Comparison of ENCODE assay signal across 8 cellular contexts in genomic region chr10:62036186-62037081, GRCh38.
A peak's percentile ranks its signal among the peaks of the same experiment; 100 is the strongest.
DNase-seq lines count a peak whose midpoint lies in the region; ATAC-seq and TF ChIP-seq lines count a peak whose summit lies in the region.

No MANE protein-coding gene starts in this region.

- POLR2A ChIA-PET in HEK293T (lab: Yijun Ruan, JAX) = interaction anchor here (0.8 to 1.6 kb wide), 3 partner anchors 10 to 140 kb away, joined by 3 to 5 read pairs (median 4); no protein-coding TSS in a partner anchor

- H3K27ac Mint-ChIP-seq in activated T-helper 2 cell treated with anti-CD3 and anti-CD28 coated beads, Interferon-gamma antibody, Interleukin-2, Interleukin-4, amounts not matched to agents 10 μg/mL and 5 μg/mL and 100 μg/mL, durations not matched to agents 14 hours and 24 hours and 36 hours = peak overlapping the region; percentile 28

- H3K27ac ChIP-seq in muscle layer of duodenum (ENCODE audit: low read length) = peak overlapping the region; percentile 84

- H3K4me3 Mint-ChIP-seq in activated T-helper 2 cell treated with anti-CD3 and anti-CD28 coated beads, Interferon-gamma antibody, Interleukin-2, Interleukin-4, amounts not matched to agents 10 μg/mL and 5 μg/mL and 100 μg/mL, durations not matched to agents 14 hours and 24 hours and 36 hours (ENCODE audit: low read depth) = no peak overlapping the region

- H3K27me3 ChIP-seq in BE2C (no peaks in the 10 kb centered on the region), muscle layer of duodenum (ENCODE audit: low read depth, low read length) (no peaks in the 10 kb centered on the region)

- no peak for TF ChIP-seq CTCF in BE2C (IDR thresholded peaks at IDR 0.05; ENCODE audit: low read depth, low read length)

- H3K9me3 ChIP-seq in BE2C = no peaks in the 10 kb centered on the region
- H3K9me3 ChIP-seq in muscle layer of duodenum (ENCODE audit: control insufficient read depth in 1 of 2, low read length in 2 of 2) = no peaks in the 10 kb centered on the region

- H3K4me1 ChIP-seq in BE2C (peaks cover 34% of the 10 kb centered on the region), muscle layer of duodenum (ENCODE audit: control insufficient read depth in 1 of 2, insufficient read depth in 2 of 2, low read length in 2 of 2) (peaks cover 4 to 28% of the 10 kb centered on the region in 2 donors)

- CTCF ChIA-PET in HEK293T (lab: Yijun Ruan, JAX) = interaction anchor here (1.0 to 3.4 kb wide), 2 partner anchors 11 to 132 kb away, joined by 4 to 18 read pairs; no protein-coding TSS in a partner anchor

- no peaks in the 10 kb centered on the region for H3K9me3 Mint-ChIP-seq in activated T-helper 2 cell treated with anti-CD3 and anti-CD28 coated beads, Interferon-gamma antibody, Interleukin-2, Interleukin-4, amounts not matched to agents 10 μg/mL and 5 μg/mL and 100 μg/mL, durations not matched to agents 14 hours and 24 hours and 36 hours

- no peaks in the 10 kb centered on the region for H3K27me3 Mint-ChIP-seq in activated T-helper 2 cell treated with anti-CD3 and anti-CD28 coated beads, Interferon-gamma antibody, Interleukin-2, Interleukin-4, amounts not matched to agents 10 μg/mL and 5 μg/mL and 100 μg/mL, durations not matched to agents 14 hours and 24 hours and 36 hours (ENCODE audit: low read depth)

- peaks cover 61% of the 10 kb centered on the region for H3K4me1 Mint-ChIP-seq in activated T-helper 2 cell treated with anti-CD3 and anti-CD28 coated beads, Interferon-gamma antibody, Interleukin-2, Interleukin-4, amounts not matched to agents 10 μg/mL and 5 μg/mL and 100 μg/mL, durations not matched to agents 14 hours and 24 hours and 36 hours (ENCODE audit: low read depth)

- no peak overlapping the region for H3K4me3 ChIP-seq in BE2C (ENCODE audit: low read depth, low read length)
- H3K4me3 ChIP-seq in muscle layer of duodenum (ENCODE audit: low read depth in 1 of 2, low read length in 2 of 2) = no peak overlapping the region

- peaks cover 16% of the 10 kb centered on the region for H3K36me3 Mint-ChIP-seq in activated T-helper 2 cell treated with anti-CD3 and anti-CD28 coated beads, Interferon-gamma antibody, Interleukin-2, Interleukin-4, amounts not matched to agents 10 μg/mL and 5 μg/mL and 100 μg/mL, durations not matched to agents 14 hours and 24 hours and 36 hours (ENCODE audit: low read depth)

- DNase-seq in BE2C = peak; percentile 38
- DNase-seq in HEK293T (ENCODE audit: extremely low spot score) = no peak
- no peak for DNase-seq in activated T-helper 2 cell treated with anti-CD3 and anti-CD28 coated beads, Interferon-gamma antibody, Interleukin-2, Interleukin-4, amounts not matched to agents 10 μg/mL and 5 μg/mL and 100 μg/mL, durations not matched to agents 14 hours and 24 hours and 36 hours (ENCODE audit: low spot score)
- DNase-seq in NOMO-1 treated with dmso at 0.1 percent for 144 hours (lab: John Stamatoyannopoulos, UW; ENCODE audit: unreplicated experiment) = no peak
- DNase-seq in SIG-M5 treated with dmso at 0.1 percent for 504 hours (lab: John Stamatoyannopoulos, UW; ENCODE audit: unreplicated experiment) = no peak

- H3K36me3 ChIP-seq in BE2C (no peaks in the 10 kb centered on the region), muscle layer of duodenum (ENCODE audit: control insufficient read depth in 1 of 2, insufficient read depth in 2 of 2, low read length in 2 of 2) (no peaks in the 10 kb centered on the region)

- ATAC-seq in GM19395 (IDR thresholded peaks at IDR 0.05; ENCODE audit: unreplicated experiment) (no peak), HG02852 (IDR thresholded peaks at IDR 0.05; ENCODE audit: unreplicated experiment) (no peak)

- intact Hi-C loops in activated T-helper 2 cell treated with anti-CD3 and anti-CD28 coated beads, Interferon-gamma antibody, Interleukin-2, Interleukin-4, amounts not matched to agents 10 μg/mL and 5 μg/mL and 100 μg/mL, durations not matched to agents 14 hours and 24 hours and 36 hours (cut with micrococcal nuclease) = no loop called here

TF ChIP-seq in HEK293T, 16 proteins besides CTCF, POLR2A, EP300 and RAD21:
- TF ChIP-seq CTBP1 (IDR thresholded peaks at IDR 0.05; ENCODE audit: borderline replicate concordance) (no peak), TARDBP (IDR thresholded peaks at IDR 0.05) (no peak), ELF4 (IDR thresholded peaks at IDR 0.05) (no peak), NFRKB (IDR thresholded peaks at IDR 0.05) (no peak), L3MBTL2 (conservative IDR thresholded peaks at IDR 0.05) (peak; percentile 39; the same call in 1 of the 2 replicates), BHLHE40 (IDR thresholded peaks at IDR 0.05; ENCODE audit: borderline replicate concordance) (no peak), LEF1 (IDR thresholded peaks at IDR 0.05; ENCODE audit: borderline replicate concordance) (no peak), PKNOX1 (IDR thresholded peaks at IDR 0.05) (no peak)
